In genomic region chr16:83681421-83681820, GRCh38 we compare ENCODE assay signal across 24 cellular contexts.
"Had no signal": no experiment of that assay in that cellular context is flagged by ENCODE, and none has a peak within 500 bp of the region (broad histone marks: within the 10 kb centered on the region; RNA-seq: fewer than 3 reads in every experiment).

No MANE protein-coding gene starts in this region.

- DNase-seq: activated CD4-positive, alpha-beta T cell treated with anti-CD3 and anti-CD28 coated beads for 4 hours; activated CD4-positive, alpha-beta T cell treated with anti-CD3 and anti-CD28 coated beads, Interleukin-2, amount 50 U/mL, for 4 hours; activated CD4-positive, CD25-positive, alpha-beta regulatory T cell; activated effector memory CD4-positive, alpha-beta T cell treated with Interleukin-2 at 50 U/mL for 16 hours; activated naive CD4-positive, alpha-beta T cell treated with Interleukin-2 at 50 U/mL for 16 hours; activated T-cell treated with anti-CD3 and anti-CD28 coated beads for 4 hours; activated T-cell treated with anti-CD3 and anti-CD28 coated beads, Interleukin-2, amount 50 U/mL, for 72 hours; anterior cingulate cortex; foreskin keratinocyte; heart right ventricle; kidney glomerular epithelial cell; left ventricle myocardium inferior; nucleus accumbens; pancreas; stimulated activated CD4-positive, alpha-beta T cell treated with anti-CD3 and anti-CD28 coated beads, Interleukin-15, amount 100 ng/mL, for 24 hours; stimulated activated CD4-positive, alpha-beta T cell treated with anti-CD3 and anti-CD28 coated beads, Interleukin-2, amount 100 ng/mL, for 24 hours; stimulated activated naive B cell treated with anti-CD40 and anti-IgM and Interleukin-4, amounts not matched to agents 10 μg/mL and 1 μg/mL and 100 μg/mL, for 72 hours; stomach; thyroid gland; upper lobe of right lung had no signal

- H3K36me3 Mint-ChIP-seq: activated naive CD8-positive, alpha-beta T cell; stimulated activated naive B cell treated with anti-CD40 and anti-IgM and Interleukin-4, amounts not matched to agents 10 μg/mL and 1 μg/mL and 100 μg/mL, for 72 hours had no signal

- H3K4me1 Mint-ChIP-seq: central memory CD8-positive, alpha-beta T cell had no signal

- H3K9me3 Mint-ChIP-seq: activated T-cell treated with anti-CD3 and anti-CD28 coated beads, Interleukin-2, amount 50 U/mL, for 72 hours; central memory CD8-positive, alpha-beta T cell; dendritic cell treated with granulocyte-macrophage colony-stimulating factor and Interleukin-4, amounts not matched to agents 40 ng/mL and 50 ng/mL, for 4 days; nephron; stimulated activated naive B cell treated with anti-CD40 and anti-IgM and Interleukin-4, amounts not matched to agents 10 μg/mL and 1 μg/mL and 100 μg/mL, for 72 hours had no signal

- ATAC-seq: activated T-cell treated with anti-CD3 and anti-CD28 coated beads, Interleukin-2, amount 50 U/mL, for 72 hours; foreskin keratinocyte; heart right ventricle; pancreas; stimulated activated naive B cell treated with anti-CD40 and anti-IgM and Interleukin-4, amounts not matched to agents 10 μg/mL and 1 μg/mL and 100 μg/mL, for 72 hours; upper lobe of right lung had no signal

- H3K4me3 Mint-ChIP-seq: activated naive CD8-positive, alpha-beta T cell; activated T-cell treated with anti-CD3 and anti-CD28 coated beads, Interleukin-2, amount 50 U/mL, for 72 hours; central memory CD8-positive, alpha-beta T cell; dendritic cell treated with granulocyte-macrophage colony-stimulating factor and Interleukin-4, amounts not matched to agents 40 ng/mL and 50 ng/mL, for 4 days; nephron; stimulated activated naive B cell treated with anti-CD40 and anti-IgM and Interleukin-4, amounts not matched to agents 10 μg/mL and 1 μg/mL and 100 μg/mL, for 72 hours had no signal

- H3K27ac Mint-ChIP-seq: activated naive CD8-positive, alpha-beta T cell; activated T-cell treated with anti-CD3 and anti-CD28 coated beads, Interleukin-2, amount 50 U/mL, for 72 hours; dendritic cell treated with granulocyte-macrophage colony-stimulating factor and Interleukin-4, amounts not matched to agents 40 ng/mL and 50 ng/mL, for 4 days; stimulated activated naive B cell treated with anti-CD40 and anti-IgM and Interleukin-4, amounts not matched to agents 10 μg/mL and 1 μg/mL and 100 μg/mL, for 72 hours had no signal
